16 cellular contexts compared by ENCODE assay signal in genomic region chr15:68347392-68347791, GRCh38.
DNase-seq lines count a peak whose midpoint lies in the region; ATAC-seq and TF ChIP-seq lines count a peak whose summit lies in the region.
"Had no signal": no experiment of that assay in that cellular context is flagged by ENCODE, and none has a peak within 500 bp of the region (broad histone marks: within the 10 kb centered on the region; RNA-seq: fewer than 3 reads in every experiment).

No MANE protein-coding gene starts in this region.

- H3K4me1 ChIP-seq in fibroblast of lung (ENCODE audit: control insufficient read depth, extremely low read depth, insufficient read depth, low read length): peaks cover 4% of the 10 kb centered on the region

- no peak overlapping the region for H2AFZ ChIP-seq in fibroblast of lung (ENCODE audit: low read length)
- H2AFZ ChIP-seq: GM23248 had no signal

- no peak overlapping the region for H3K9ac ChIP-seq in fibroblast of lung (ENCODE audit: insufficient read depth, low read length)
- H3K9ac ChIP-seq: GM23248 had no signal

- no peaks in the 10 kb centered on the region for H3K9me3 ChIP-seq in fibroblast of lung (ENCODE audit: control insufficient read depth, insufficient read depth, low read depth, low read length)
- H3K9me3 ChIP-seq: adrenal gland, SJCRH30, transverse colon had no signal

- no peak for TF ChIP-seq CTCF in fibroblast of lung (conservative IDR thresholded peaks at IDR 0.05 in 1 of 2, IDR thresholded peaks at IDR 0.05 in 1 of 2; ENCODE audit: low read depth in 1 of 2, low read length in 2 of 2)

- no peak overlapping the region for H3K4me3 ChIP-seq in fibroblast of lung (replicated peaks in 1 of 4; ENCODE audit: control extremely low read depth in 1 of 4, insufficient read depth in 1 of 4, low read depth in 3 of 4, low read length in 4 of 4)
- H3K4me3 ChIP-seq in skeletal muscle cell (ENCODE audit: low read depth, low read length): no peak overlapping the region
- H3K4me3 ChIP-seq: adrenal gland, GM23248, SJCRH30, transverse colon had no signal

- no peak overlapping the region for H3K4me2 ChIP-seq in fibroblast of lung (ENCODE audit: extremely low read depth, insufficient read depth, low read length)

- H3K79me2 ChIP-seq in fibroblast of lung (ENCODE audit: control insufficient read depth, insufficient read depth, low read length): no peaks in the 10 kb centered on the region

- H4K20me1 ChIP-seq in fibroblast of lung (ENCODE audit: control insufficient read depth, extremely low read depth, insufficient read depth, low read length): no peaks in the 10 kb centered on the region

- ATAC-seq in HG02610 (IDR thresholded peaks at IDR 0.05; ENCODE audit: unreplicated experiment): no peak
- ATAC-seq: sciatic nerve had no signal

- H3K27ac ChIP-seq in fibroblast of lung (ENCODE audit: insufficient read depth, low read length): no peak overlapping the region
- H3K27ac ChIP-seq: GM23248, SJCRH30, transverse colon had no signal

- DNase-seq in EL: peak; percentile 68
- DNase-seq in T1000 (lab: John Stamatoyannopoulos, UW): peak; percentile 51
- peak; percentile 52 to 58 for DNase-seq in fibroblast of lung (ENCODE audit: low read depth in 2 of 2)
- peak; percentile 76 for DNase-seq in skeletal muscle cell (ENCODE audit: low read depth)
- no peak for DNase-seq in DMS53 (lab: John Stamatoyannopoulos, UW)
- DNase-seq in activated effector memory CD4-positive, alpha-beta T cell treated with Interleukin-2 at 50 U/mL for 16 hours: no peak
- DNase-seq in cerebellar cortex (ENCODE audit: low spot score): no peak
- DNase-seq: activated CD4-positive, alpha-beta T cell treated with anti-CD3 and anti-CD28 coated beads, Interleukin-2, amount 50 U/mL, for 48 hours; adrenal gland; AML-193; NCI-H1092; transverse colon had no signal

- H3K27me3 ChIP-seq in fibroblast of lung (ENCODE audit: control insufficient read depth, insufficient read depth, low read length): peaks cover 3% of the 10 kb centered on the region
- H3K27me3 ChIP-seq: adrenal gland, transverse colon had no signal

- H3K36me3 ChIP-seq in fibroblast of lung (ENCODE audit: control insufficient read depth, insufficient read depth, low read length): no peaks in the 10 kb centered on the region
- H3K36me3 ChIP-seq: adrenal gland, SJCRH30, transverse colon had no signal

Comparison
In these comparisons a context has a peak if more than half of its experiments do, and no peak if none do; other contexts are left out.
1. DNase-seq: peak in EL (single experiment), T1000 (single experiment), fibroblast of lung (2 of 2) and skeletal muscle cell (single experiment); none in DMS53 (single experiment), activated effector memory CD4-positive, alpha-beta T cell treated with Interleukin-2 at 50 U/mL for 16 hours (single experiment) and cerebellar cortex (single experiment).